In the genomic region with DNA sequence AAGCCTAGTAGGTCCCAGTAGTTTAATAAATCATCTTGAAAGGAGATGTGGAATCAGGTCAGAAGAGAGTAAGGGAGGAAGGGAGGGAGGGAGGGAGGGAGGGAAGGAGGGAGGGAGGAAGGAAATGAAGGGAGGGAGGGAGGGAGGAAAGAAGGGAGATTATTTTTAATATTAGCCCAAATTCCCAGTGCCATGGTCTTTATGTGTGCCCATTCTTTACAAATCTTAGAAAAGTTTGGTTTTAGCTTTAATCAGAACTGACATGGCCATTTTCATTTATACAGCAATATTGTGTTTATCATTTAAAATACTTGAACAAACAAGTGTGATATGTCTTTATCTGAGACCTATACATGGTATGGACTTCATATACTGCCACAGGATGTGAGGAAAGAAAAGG, we compare ENCODE assay signal across 1 cellular context.
TF ChIP-seq lines count a peak whose summit lies in the region.

No MANE protein-coding gene starts in this region.

TF ChIP-seq in K562, 482 proteins besides CTCF, POLR2A, EP300 and RAD21:
- no peak for TF ChIP-seq PHF21A (IDR thresholded peaks at IDR 0.05; ENCODE audit: borderline replicate concordance, low read depth)
- peak; percentile 39 for TF ChIP-seq HNRNPK (IDR thresholded peaks at IDR 0.05; ENCODE audit: low read depth, low read length, poor library complexity, severe bottlenecking)
- peak; percentile 62 for TF ChIP-seq PCBP2 (IDR thresholded peaks at IDR 0.05; ENCODE audit: low read depth, low read length, poor library complexity, severe bottlenecking)
- no peak for TF ChIP-seq KAT8 (IDR thresholded peaks at IDR 0.05; ENCODE audit: low read depth)
